In the genomic region with DNA sequence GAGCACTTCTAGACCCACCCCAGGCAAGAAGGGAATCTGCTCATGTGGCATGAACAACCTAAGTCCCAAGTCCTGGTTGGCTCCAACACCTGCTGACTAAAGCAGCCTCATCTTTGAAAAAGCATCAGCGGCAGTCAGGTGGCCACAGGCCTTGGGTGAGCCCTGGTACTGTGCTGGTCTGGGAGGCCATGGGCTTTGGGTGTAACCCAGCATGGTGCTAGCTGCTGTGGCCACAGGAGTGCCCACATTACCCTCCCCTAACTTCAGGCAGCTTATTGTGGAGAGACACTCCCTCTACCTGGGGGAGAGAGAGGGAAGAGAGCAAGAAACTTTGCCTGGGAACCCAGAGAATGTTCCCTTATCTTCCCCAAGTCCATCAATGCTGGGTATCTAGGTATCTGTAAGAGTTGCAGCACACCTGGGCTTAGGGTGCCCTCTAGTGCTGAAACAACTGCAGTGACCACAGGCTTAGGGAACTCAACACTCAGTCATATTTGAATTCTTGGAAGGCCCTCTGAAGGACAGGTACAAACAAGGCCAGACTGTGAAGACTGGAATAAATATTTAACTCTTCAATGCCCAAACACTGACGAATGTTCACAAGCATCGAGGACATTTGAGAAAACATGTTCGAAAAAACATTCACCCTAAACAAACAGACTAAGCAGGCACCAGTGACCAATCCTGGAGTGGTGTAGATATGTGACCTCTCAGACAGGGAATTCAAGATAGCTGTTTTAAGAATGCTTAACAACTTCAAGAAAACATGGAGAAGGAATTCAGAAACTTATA, we compare ENCODE assay signal across 9 cellular contexts.
DNase-seq lines count a peak whose midpoint lies in the region; ATAC-seq, FAIRE-seq and TF ChIP-seq lines count a peak whose summit lies in the region.
"Had no signal": no experiment of that assay in that cellular context is flagged by ENCODE, and none has a peak within 500 bp of the region (broad histone marks: within the 10 kb centered on the region; RNA-seq: fewer than 3 reads in every experiment).

No MANE protein-coding gene starts in this region.

- WGBS in A549 (ENCODE audit: missing lambda C conversion rate) = 60% methylated on average over 4 of the region's 4 CpGs
- 84% methylated on average over 4 of the region's 4 CpGs for WGBS in smooth muscle cell (ENCODE audit: low lambda C conversion rate)

- H3K4me2 ChIP-seq in A549 = no peak overlapping the region
- H3K4me2 ChIP-seq in OCI-LY7 (ENCODE audit: low read length) = no peak overlapping the region
- H3K4me2 ChIP-seq in smooth muscle cell = no peak overlapping the region

- TF ChIP-seq POLR2A in A549 (IDR thresholded peaks at IDR 0.05; ENCODE audit: low read length) = no peak

- FAIRE-seq in A549 (lab: Jason Lieb, UNC) = peak; percentile 61

- H3K9ac ChIP-seq in smooth muscle cell (ENCODE audit: low read depth) = no peak overlapping the region

- DNase-seq in A549 (ENCODE audit: low read depth in 1 of 2, low spot score in 1 of 2) (peak; percentile 15 to 67), GM13977 (ENCODE audit: low spot score) (peak; percentile 6), OCI-LY7 (ENCODE audit: low spot score) (peak; percentile 24), fibroblast of peridontal ligament (ENCODE audit: extremely low read depth) (peak; percentile 26), mucosa of gallbladder (ENCODE audit: low spot score) (no peak), smooth muscle cell (lab: John Stamatoyannopoulos, UW; ENCODE audit: unreplicated experiment) (no peak), NCI-H774 (lab: John Stamatoyannopoulos, UW) (no peak)
- no peak for DNase-seq in activated CD4-positive, alpha-beta T cell treated with anti-CD3 and anti-CD28 coated beads for 4 hours
- DNase-seq: sigmoid colon had no signal

- H3K27ac ChIP-seq in A549 (no peak overlapping the region), OCI-LY7 (ENCODE audit: low read depth, low read length, poor library complexity, severe bottlenecking) (no peak overlapping the region), smooth muscle cell (ENCODE audit: low read depth) (no peak overlapping the region)
- H3K27ac ChIP-seq: sigmoid colon had no signal

- H3K27me3 ChIP-seq in smooth muscle cell (ENCODE audit: low read depth) = no peaks in the 10 kb centered on the region
- H3K27me3 ChIP-seq: sigmoid colon had no signal

- H3K4me3 ChIP-seq in A549 = no peak overlapping the region
- H3K4me3 ChIP-seq in OCI-LY7 (ENCODE audit: low read depth, low read length, poor library complexity, severe bottlenecking) = no peak overlapping the region
- no peak overlapping the region for H3K4me3 ChIP-seq in smooth muscle cell
- H3K4me3 ChIP-seq: sigmoid colon had no signal

- CTCF ChIA-PET in A549 (lab: Yijun Ruan, JAX) (interaction anchor here (0.8 to 1.6 kb wide), 4 partner anchors 11 to 226 kb away, joined by 3 read pairs; no protein-coding TSS in a partner anchor), OCI-LY7 (lab: Charles Lee; ENCODE audit: unreplicated experiment) (no interaction called here)

- TF ChIP-seq RAD21 in A549 (conservative IDR thresholded peaks at IDR 0.05 in 1 of 2, IDR thresholded peaks at IDR 0.05 in 1 of 2) = peak; percentile 57 to 77

- intact Hi-C loops in OCI-LY7 (cut with micrococcal nuclease; ENCODE audit: unreplicated experiment) = no loop called here

- H3K79me2 ChIP-seq in OCI-LY7 (ENCODE audit: insufficient read depth, low read depth, low read length) (no peaks in the 10 kb centered on the region), smooth muscle cell (ENCODE audit: low read depth) (no peaks in the 10 kb centered on the region)

- no peaks in the 10 kb centered on the region for H3F3A ChIP-seq in smooth muscle cell (ENCODE audit: low read depth)

- TF ChIP-seq EP300 in A549 (IDR thresholded peaks at IDR 0.05) = no peak

- H4K20me1 ChIP-seq in OCI-LY7 (ENCODE audit: insufficient read depth, low read length) = no peaks in the 10 kb centered on the region
- H4K20me1 ChIP-seq in smooth muscle cell (ENCODE audit: low read depth) = peaks cover 3% of the 10 kb centered on the region

- H3K4me1 ChIP-seq in A549 = no peaks in the 10 kb centered on the region
- H3K4me1 ChIP-seq in OCI-LY7 (ENCODE audit: insufficient read depth, low read length, poor library complexity, severe bottlenecking) = no peaks in the 10 kb centered on the region
- no peaks in the 10 kb centered on the region for H3K4me1 ChIP-seq in smooth muscle cell (ENCODE audit: low read depth)
- H3K4me1 ChIP-seq: sigmoid colon had no signal

- BruUV-seq in OCI-LY7 (replicated peaks; lab: Mats Ljungman, UMichigan) = no TSS peak

- H3K9me2 ChIP-seq in OCI-LY7 (ENCODE audit: insufficient read depth, low read length) = no peaks in the 10 kb centered on the region

- peak; percentile 45 for TF ChIP-seq CTCF in A549 (IDR thresholded peaks at IDR 0.05)
- TF ChIP-seq CTCF in GM13977 (IDR thresholded peaks at IDR 0.05; ENCODE audit: extremely low read depth, insufficient read depth, missing control alignments) = peak; percentile 43
- peak; percentile 75 for TF ChIP-seq CTCF in OCI-LY7 (conservative IDR thresholded peaks at IDR 0.05; ENCODE audit: low read length)
- TF ChIP-seq CTCF in smooth muscle cell (IDR thresholded peaks at IDR 0.05; ENCODE audit: borderline replicate concordance, insufficient read depth, poor library complexity, severe bottlenecking) = no peak

- H3K36me3 ChIP-seq in OCI-LY7 (ENCODE audit: insufficient read depth, low read length) (peaks cover 83% of the 10 kb centered on the region), smooth muscle cell (ENCODE audit: low read depth) (peaks cover 42% of the 10 kb centered on the region)

- POLR2A ChIA-PET in A549 (lab: Yijun Ruan, JAX) = no interaction called here
- POLR2A ChIA-PET in OCI-LY7 (lab: Charles Lee) = interaction anchor here (0.6 to 0.7 kb wide), 2 partner anchors 8 to 123 kb away, joined by 3 to 4 read pairs; no protein-coding TSS in a partner anchor

- no peak overlapping the region for H2AFZ ChIP-seq in OCI-LY7 (ENCODE audit: low read length)
- H2AFZ ChIP-seq in smooth muscle cell (ENCODE audit: low read depth) = no peak overlapping the region

- H3K9me3 ChIP-seq in A549 (peaks cover 35% of the 10 kb centered on the region), OCI-LY7 (ENCODE audit: low read length) (peaks cover 21% of the 10 kb centered on the region), smooth muscle cell (replicated peaks; ENCODE audit: low read depth) (peaks cover 24% of the 10 kb centered on the region)

- ATAC-seq in A549 = peak; percentile 68 to 91; a peak in 4 of 6 replicates

- in situ Hi-C loops in GM13977 (cut with MboI; ENCODE audit: low pct_unique_long_range_greater_than_20kb, low sequenced_read_pairs, unreplicated experiment) = no loop called here

TF ChIP-seq in A549, 52 proteins besides CTCF, POLR2A, EP300 and RAD21:
- TF ChIP-seq RCOR1 (IDR thresholded peaks at IDR 0.05; ENCODE audit: low read depth, low read length) (no peak), SMC3 (IDR thresholded peaks at IDR 0.05) (peak; percentile 38; the same call in 2 of the 3 replicates), POLR2AphosphoS2 (conservative IDR thresholded peaks at IDR 0.05; ENCODE audit: low read length) (no peak), KDM1A (IDR thresholded peaks at IDR 0.05; ENCODE audit: low read depth) (no peak), CHD4 (IDR thresholded peaks at IDR 0.05; ENCODE audit: borderline replicate concordance) (no peak)
- TF ChIP-seq, protein P1, sequence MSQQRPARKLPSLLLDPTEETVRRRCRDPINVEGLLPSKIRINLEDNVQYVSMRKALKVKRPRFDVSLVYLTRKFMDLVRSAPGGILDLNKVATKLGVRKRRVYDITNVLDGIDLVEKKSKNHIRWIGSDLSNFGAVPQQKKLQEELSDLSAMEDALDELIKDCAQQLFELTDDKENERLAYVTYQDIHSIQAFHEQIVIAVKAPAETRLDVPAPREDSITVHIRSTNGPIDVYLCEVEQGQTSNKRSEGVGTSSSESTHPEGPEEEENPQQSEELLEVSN (IDR thresholded peaks at IDR 0.05; ENCODE audit: borderline replicate concordance, low read depth) = no peak

Comparison
In these comparisons a context has a peak if more than half of its experiments do, and no peak if none do; other contexts are left out.
1. DNase-seq: peak in A549 (2 of 2), GM13977 (single experiment), OCI-LY7 (single experiment) and fibroblast of peridontal ligament (single experiment); none in mucosa of gallbladder (single experiment), activated CD4-positive, alpha-beta T cell treated with anti-CD3 and anti-CD28 coated beads for 4 hours (0 of 2), smooth muscle cell (single experiment) and NCI-H774 (single experiment).